In the genomic region with DNA sequence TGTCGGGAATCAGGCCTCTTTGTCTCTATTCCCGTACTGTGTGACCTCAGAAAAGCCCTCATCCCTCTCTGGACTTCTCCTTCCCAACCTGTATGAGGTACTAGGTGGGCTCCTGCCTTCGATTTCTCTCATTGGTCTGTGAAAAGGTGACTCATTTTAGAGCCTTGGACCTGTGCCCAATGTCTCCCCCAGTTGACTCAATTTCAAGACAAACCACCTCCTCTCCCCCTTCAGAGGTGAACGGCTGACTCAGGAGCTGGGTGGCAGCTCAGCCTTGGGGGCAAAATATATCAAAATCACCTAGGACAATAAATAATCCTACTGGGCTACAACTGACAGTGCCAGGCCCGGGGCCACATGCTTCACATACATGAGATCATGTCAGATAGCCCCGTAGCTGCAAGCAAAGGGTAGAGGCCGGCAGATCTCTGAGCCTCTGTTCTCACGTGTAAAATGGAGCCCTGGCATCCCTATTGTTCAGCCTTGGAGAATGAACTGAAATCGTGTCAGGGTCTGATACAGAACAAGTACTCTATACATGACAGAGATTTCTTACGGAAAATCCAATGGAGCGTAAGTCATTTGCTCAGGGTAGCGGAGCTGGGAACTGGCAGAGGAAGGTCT, we compare ENCODE assay signal across 7 cellular contexts. TPM values are rescaled to one million over a fixed set of nuclear protein-coding genes. Genes with fewer than 3 reads are reported as not detected.
DNase-seq lines count a peak whose midpoint lies in the region; ATAC-seq, FAIRE-seq and TF ChIP-seq lines count a peak whose summit lies in the region.

No MANE protein-coding gene starts in this region.

- peak; percentile 0; the same call in 1 of the 3 replicates for ATAC-seq in GM12878

- peaks cover 43% of the 10 kb centered on the region for H3K79me2 ChIP-seq in GM12878 (ENCODE audit: control insufficient read depth, insufficient read depth, low read length)

- no peak for TF ChIP-seq POLR2A in GM12878 (IDR thresholded peaks at IDR 0.05; ENCODE audit: low read depth, low read length)

- DNase-seq in HK-2 (ENCODE audit: unreplicated experiment) = peak; percentile 85
- peak; percentile 54 for DNase-seq in T follicular helper cell (ENCODE audit: low read depth)
- peak; percentile 26 for DNase-seq in GM12878 (ENCODE audit: low read depth, low spot score)
- peak; percentile 98 for DNase-seq in kidney tubule cell (ENCODE audit: low spot score)
- DNase-seq in stimulated activated CD4-positive, alpha-beta T cell treated with anti-CD3 and anti-CD28 coated beads, Interleukin-4, amount 100 ng/mL, for 4 hours = peak; percentile 52 to 86
- no peak for DNase-seq in NCI-H1048 (lab: John Stamatoyannopoulos, UW)
- no peak for DNase-seq in iPS-NIHi11 (ENCODE audit: low spot score)

- TF ChIP-seq CTCF in GM12878 (IDR thresholded peaks at IDR 0.05 in 2 of 3, conservative IDR thresholded peaks at IDR 0.05 in 1 of 3; ENCODE audit: control insufficient read depth in 2 of 3, extremely low read depth in 1 of 3, insufficient read depth in 1 of 3, low read depth in 3 of 3, low read length in 3 of 3) = no peak

- RAD21 ChIA-PET in GM12878 (lab: Charles Lee; ENCODE audit: unreplicated experiment) = interaction anchor here (0.7 to 2.4 kb wide), 6 partner anchors 35 to 91 kb away, joined by 3 to 28 read pairs (median 6); a partner anchor contains a TSS

- TF ChIP-seq RAD21 in GM12878 (IDR thresholded peaks at IDR 0.05; ENCODE audit: insufficient read depth, low read depth, low read length) = no peak

- H3K9me3 ChIP-seq in GM12878 (replicated peaks; ENCODE audit: control insufficient read depth, insufficient read depth, low read length) = no peaks in the 10 kb centered on the region

- peak overlapping the region; percentile 79 for H3K4me3 ChIP-seq in GM12878

- no peaks in the 10 kb centered on the region for H4K20me1 ChIP-seq in GM12878 (ENCODE audit: control insufficient read depth, insufficient read depth)

- H3K4me2 ChIP-seq in GM12878 (ENCODE audit: control insufficient read depth, insufficient read depth) = peak overlapping the region; percentile 94

- H3K27ac ChIP-seq in GM12878 (ENCODE audit: control insufficient read depth, insufficient read depth) = peak overlapping the region; percentile 94

- no peak for FAIRE-seq in GM12878 (lab: Jason Lieb, UNC)

- in situ Hi-C loops in GM12878 (cut with MboI) = no loop called here

- CTCF ChIA-PET in GM12878 (lab: Yijun Ruan, JAX) = interaction anchor here (1.0 to 1.8 kb wide), 6 partner anchors 32 to 90 kb away, joined by 3 to 10 read pairs (median 4); a partner anchor contains a TSS

- POLR2A ChIA-PET in GM12878 (lab: Charles Lee) = interaction anchor here (0.6 to 2.4 kb wide), 13 partner anchors 9 to 106 kb away, joined by 3 to 39 read pairs (median 5); a partner anchor contains a TSS

- TF ChIP-seq EP300 in GM12878 (IDR thresholded peaks at IDR 0.05; ENCODE audit: borderline replicate concordance in 1 of 2, control insufficient read depth in 1 of 2, low read depth in 2 of 2, low read length in 2 of 2) = no peak

- H3K9ac ChIP-seq in GM12878 (ENCODE audit: control insufficient read depth, insufficient read depth, low read length) = peak overlapping the region; percentile 91

- 1% methylated on average over 12 of the region's 12 CpGs for WGBS in GM12878 (ENCODE audit: insufficient coverage, insufficient replicate concordance, low lambda C conversion rate, missing lambda C conversion rate)

- intact Hi-C loops in GM12878 (cut with micrococcal nuclease; ENCODE audit: unreplicated experiment) = loop anchor here (1.0 to 2.0 kb wide), 3 partner anchors 35 to 83 kb away; a partner anchor contains a TSS

- peaks cover 18% of the 10 kb centered on the region for H3K4me1 ChIP-seq in GM12878 (ENCODE audit: control insufficient read depth, insufficient read depth, low read length)

- BruUV-seq in GM12878 (replicated peaks; lab: Mats Ljungman, UMichigan) = TSS peak; percentile 79

- peak overlapping the region; percentile 67 for H2AFZ ChIP-seq in GM12878 (ENCODE audit: control insufficient read depth, low read depth, low read length)

- H3K36me3 ChIP-seq in GM12878 (ENCODE audit: control insufficient read depth in 2 of 2, insufficient read depth in 2 of 2, low read length in 1 of 2) = peaks cover 0 to 4% of the 10 kb centered on the region in 2 experiments; a peak in 1 of 4 replicates

- SMC1A ChIA-PET in GM12878 (lab: Charles Lee; ENCODE audit: uncharacterized antibody, unreplicated experiment) = interaction anchor here (0.9 to 2.4 kb wide), 9 partner anchors 29 to 103 kb away, joined by 3 to 13 read pairs (median 7); a partner anchor contains a TSS

- H3K27me3 ChIP-seq in GM12878 (replicated peaks in 1 of 2; ENCODE audit: control insufficient read depth in 2 of 2, insufficient read depth in 2 of 2, low read length in 1 of 2) = no peaks in the 10 kb centered on the region

RNA-seq across cellular contexts. Expression of a gene that starts 0.5 kb away (rescaled TPM):
- total RNA-seq in GM12878 (2013; cell fraction: nucleolus; rRNA removed) = 81.3 and 99.4 TPM in 2 replicates
- total RNA-seq in GM12878 (2014; rRNA removed) (22.5 and 26.7 TPM in 2 replicates), GM12878 (2014; rRNA removed; fragmentation: Illumina TruSeq; extraction: Trizol) (13.2 and 13.6 TPM in 2 replicates), GM12878 (2021) (30.4 and 38.8 TPM in 2 replicates)
- polyA plus RNA-seq in GM12878 (2011; ENCODE audit: low read depth) = 9.5 TPM
- polyA plus RNA-seq in GM12878 (2011; rRNA removed) (16.9 and 30.1 TPM in 2 replicates), GM12878 (2014; fragmentation: Illumina TruSeq; extraction: Trizol) (2.5 and 7.6 TPM in 2 replicates), GM12878 (2014; fragmentation: Nextera tagmentation; extraction: Ambion mirVana) (under 1 TPM; 0.39 to 0.57 TPM), GM12878 (2014; rRNA removed) (34.8 and 37.1 TPM in 2 replicates), GM12878 (2016; fragmentation: Nextera tagmentation; extraction: Ambion mirVana) (10 to 100 TPM; 16.5 to 17.2 TPM)
- polyA plus RNA-seq in GM12878 (2011; cell fraction: cytosol; rRNA removed) = 48.9 and 66.7 TPM in 2 replicates
- polyA plus RNA-seq in GM12878 (2011; cell fraction: nucleus; rRNA removed) = 172 and 176 TPM in 2 replicates
- polyA plus RNA-seq in GM12878 (2012) = 25.5 and 26.6 TPM in 2 replicates
- 24.6 and 48.4 TPM in 2 replicates for polyA minus RNA-seq in GM12878 (2011; rRNA and poly(A)+ RNA removed)
- polyA minus RNA-seq in GM12878 (2011; cell fraction: cytosol; rRNA and poly(A)+ RNA removed) = 19.1 and 21.4 TPM in 2 replicates
- 42.6 and 47.6 TPM in 2 replicates for polyA minus RNA-seq in GM12878 (2011; cell fraction: nucleus; rRNA and poly(A)+ RNA removed)

RNA-seq across cellular contexts. Expression of a gene that starts 0.8 kb away (rescaled TPM):
- total RNA-seq in GM12878 (2013; cell fraction: nucleolus; rRNA removed) = 11.3 and 11.4 TPM in 2 replicates
- 4.7 and 5.3 TPM in 2 replicates for total RNA-seq in GM12878 (2014; rRNA removed)
- 3.5 and 3.9 TPM in 2 replicates for total RNA-seq in GM12878 (2014; rRNA removed; fragmentation: Illumina TruSeq; extraction: Trizol)
- 6.3 and 6.5 TPM in 2 replicates for total RNA-seq in GM12878 (2021)
- polyA plus RNA-seq in GM12878 (2011; ENCODE audit: low read depth) = 1.8 TPM
- 3.7 and 6.4 TPM in 2 replicates for polyA plus RNA-seq in GM12878 (2011; rRNA removed)
- 7.6 and 8.9 TPM in 2 replicates for polyA plus RNA-seq in GM12878 (2011; cell fraction: cytosol; rRNA removed)
- 9.1 and 9.6 TPM in 2 replicates for polyA plus RNA-seq in GM12878 (2011; cell fraction: nucleus; rRNA removed)
- polyA plus RNA-seq in GM12878 (2012) = 2.7 and 5.2 TPM in 2 replicates
- 1.7 and 3.3 TPM in 2 replicates for polyA plus RNA-seq in GM12878 (2014; fragmentation: Illumina TruSeq; extraction: Trizol)
- polyA plus RNA-seq in GM12878 (2014; fragmentation: Nextera tagmentation; extraction: Ambion mirVana) = under 1 TPM; 0.03 to 0.26 TPM
- polyA plus RNA-seq in GM12878 (2014; rRNA removed) = 6.0 and 7.6 TPM in 2 replicates
- 1 to 10 TPM; 1.3 to 3.5 TPM for polyA plus RNA-seq in GM12878 (2016; fragmentation: Nextera tagmentation; extraction: Ambion mirVana)
- 7.5 and 13.9 TPM in 2 replicates for polyA minus RNA-seq in GM12878 (2011; rRNA and poly(A)+ RNA removed)
- 3.3 and 4.1 TPM in 2 replicates for polyA minus RNA-seq in GM12878 (2011; cell fraction: cytosol; rRNA and poly(A)+ RNA removed)
- 4.6 and 7.2 TPM in 2 replicates for polyA minus RNA-seq in GM12878 (2011; cell fraction: nucleus; rRNA and poly(A)+ RNA removed)

RNA-seq across cellular contexts. Expression of a gene that starts 25.7 kb away (rescaled TPM):
- 22.0 and 23.0 TPM in 2 replicates for total RNA-seq in GM12878 (2013; cell fraction: nucleolus; rRNA removed)
- total RNA-seq in GM12878 (2014; rRNA removed) (1.5 and 3.1 TPM in 2 replicates), GM12878 (2014; rRNA removed; fragmentation: Illumina TruSeq; extraction: Trizol) (1.1 and 1.2 TPM in 2 replicates), GM12878 (2021) (8.4 and 9.4 TPM in 2 replicates)
- polyA plus RNA-seq in GM12878 (2011; ENCODE audit: low read depth) = 1.7 TPM
- polyA plus RNA-seq in GM12878 (2011; rRNA removed) (1.9 and 3.7 TPM in 2 replicates), GM12878 (2014; fragmentation: Illumina TruSeq; extraction: Trizol) (1.4 and 1.7 TPM in 2 replicates), GM12878 (2014; fragmentation: Nextera tagmentation; extraction: Ambion mirVana) (under 1 TPM; 0.16 to 0.26 TPM), GM12878 (2014; rRNA removed) (3.6 and 6.2 TPM in 2 replicates), GM12878 (2016; fragmentation: Nextera tagmentation; extraction: Ambion mirVana) (1 to 10 TPM; 1.5 to 2.0 TPM)
- 3.3 and 3.8 TPM in 2 replicates for polyA plus RNA-seq in GM12878 (2011; cell fraction: cytosol; rRNA removed)
- 23.6 and 27.0 TPM in 2 replicates for polyA plus RNA-seq in GM12878 (2011; cell fraction: nucleus; rRNA removed)
- 3.0 and 3.7 TPM in 2 replicates for polyA plus RNA-seq in GM12878 (2012)
- 6.9 and 8.6 TPM in 2 replicates for polyA minus RNA-seq in GM12878 (2011; rRNA and poly(A)+ RNA removed)
- polyA minus RNA-seq in GM12878 (2011; cell fraction: cytosol; rRNA and poly(A)+ RNA removed) = 0.80 and 2.4 TPM in 2 replicates
- polyA minus RNA-seq in GM12878 (2011; cell fraction: nucleus; rRNA and poly(A)+ RNA removed) = 4.8 and 7.0 TPM in 2 replicates

RNA-seq across cellular contexts. Expression of a gene that starts 34.1 kb away (rescaled TPM):
- total RNA-seq in GM12878 (2013; cell fraction: nucleolus; rRNA removed) = 5.8 and 6.1 TPM in 2 replicates
- total RNA-seq in GM12878 (2014; rRNA removed) (2.9 and 5.4 TPM in 2 replicates), GM12878 (2014; rRNA removed; fragmentation: Illumina TruSeq; extraction: Trizol) (2.3 and 3.0 TPM in 2 replicates), GM12878 (2021) (22.9 and 26.2 TPM in 2 replicates)
- polyA plus RNA-seq in GM12878 (2011; ENCODE audit: low read depth) = 8.6 TPM
- polyA plus RNA-seq in GM12878 (2011; rRNA removed) (4.0 and 10.0 TPM in 2 replicates), GM12878 (2014; fragmentation: Illumina TruSeq; extraction: Trizol) (15.5 and 15.7 TPM in 2 replicates), GM12878 (2014; fragmentation: Nextera tagmentation; extraction: Ambion mirVana) (1 to 10 TPM; 4.7 to 8.2 TPM), GM12878 (2014; rRNA removed) (12.2 and 13.3 TPM in 2 replicates), GM12878 (2016; fragmentation: Nextera tagmentation; extraction: Ambion mirVana) (10 to 100 TPM; 16.1 to 20.8 TPM)
- 14.0 and 17.0 TPM in 2 replicates for polyA plus RNA-seq in GM12878 (2011; cell fraction: cytosol; rRNA removed)
- 39.1 and 41.7 TPM in 2 replicates for polyA plus RNA-seq in GM12878 (2011; cell fraction: nucleus; rRNA removed)
- polyA plus RNA-seq in GM12878 (2012) = 18.6 and 20.0 TPM in 2 replicates
- polyA minus RNA-seq in GM12878 (2011; rRNA and poly(A)+ RNA removed) = 7.2 and 10.9 TPM in 2 replicates
- polyA minus RNA-seq in GM12878 (2011; cell fraction: cytosol; rRNA and poly(A)+ RNA removed) = 11.7 and 13.5 TPM in 2 replicates
- polyA minus RNA-seq in GM12878 (2011; cell fraction: nucleus; rRNA and poly(A)+ RNA removed) = 4.5 and 7.3 TPM in 2 replicates

RNA-seq across cellular contexts. Expression of a gene that starts 34.9 kb away (rescaled TPM):
- total RNA-seq in GM12878 (2013; cell fraction: nucleolus; rRNA removed) = 37.6 and 39.8 TPM in 2 replicates
- total RNA-seq in GM12878 (2014; rRNA removed) (260 and 299 TPM in 2 replicates), GM12878 (2014; rRNA removed; fragmentation: Illumina TruSeq; extraction: Trizol) (130 and 137 TPM in 2 replicates), GM12878 (2021) (186 and 196 TPM in 2 replicates)
- 42.1 TPM for polyA plus RNA-seq in GM12878 (2011; ENCODE audit: low read depth)
- polyA plus RNA-seq in GM12878 (2011; rRNA removed) (115 and 219 TPM in 2 replicates), GM12878 (2014; fragmentation: Illumina TruSeq; extraction: Trizol) (164 and 166 TPM in 2 replicates), GM12878 (2014; fragmentation: Nextera tagmentation; extraction: Ambion mirVana) (10 to 100 TPM; 14.8 to 32.8 TPM), GM12878 (2014; rRNA removed) (297 and 367 TPM in 2 replicates), GM12878 (2016; fragmentation: Nextera tagmentation; extraction: Ambion mirVana) (100 to 1,000 TPM; 241 to 257 TPM)
- polyA plus RNA-seq in GM12878 (2011; cell fraction: cytosol; rRNA removed) = 158 and 310 TPM in 2 replicates
- 351 and 467 TPM in 2 replicates for polyA plus RNA-seq in GM12878 (2011; cell fraction: nucleus; rRNA removed)
- polyA plus RNA-seq in GM12878 (2012) = 117 and 145 TPM in 2 replicates
- 181 and 241 TPM in 2 replicates for polyA minus RNA-seq in GM12878 (2011; rRNA and poly(A)+ RNA removed)
- 81.0 and 81.1 TPM in 2 replicates for polyA minus RNA-seq in GM12878 (2011; cell fraction: cytosol; rRNA and poly(A)+ RNA removed)
- 63.2 and 95.8 TPM in 2 replicates for polyA minus RNA-seq in GM12878 (2011; cell fraction: nucleus; rRNA and poly(A)+ RNA removed)

Comparison
In these comparisons a context has a peak if more than half of its experiments do, and no peak if none do; other contexts are left out.
1. DNase-seq: peak in HK-2 (single experiment), T follicular helper cell (single experiment), GM12878 (single experiment), kidney tubule cell (single experiment) and stimulated activated CD4-positive, alpha-beta T cell treated with anti-CD3 and anti-CD28 coated beads, Interleukin-4, amount 100 ng/mL, for 4 hours (2 of 2); none in NCI-H1048 (single experiment) and iPS-NIHi11 (single experiment).